1 cellular context compared by ENCODE assay signal in genomic region chr6:32190946-32191677, GRCh38.
TF ChIP-seq lines count a peak whose summit lies in the region.

No MANE protein-coding gene starts in this region.

TF ChIP-seq in K562, 482 proteins besides CTCF, POLR2A, EP300 and RAD21:
- TF ChIP-seq GATAD2A (IDR thresholded peaks at IDR 0.05) (peak; percentile 65; the same call in 1 of the 2 replicates), OTX1 (CRISPR knock-in tag; IDR thresholded peaks at IDR 0.05) (no peak), ELF1 (tag; IDR thresholded peaks at IDR 0.05) (no peak), RERE (CRISPR knock-in tag; IDR thresholded peaks at IDR 0.05; ENCODE audit: borderline replicate concordance) (0 out of 2 replicates have a peak, but pooled peaks have one; percentile 86), KAT7 (CRISPR knock-in tag; IDR thresholded peaks at IDR 0.05; ENCODE audit: borderline replicate concordance) (peak; percentile 89), ZBTB1 (CRISPR knock-in tag; IDR thresholded peaks at IDR 0.05; ENCODE audit: borderline replicate concordance, low read depth) (0 out of 2 replicates have a peak, but pooled peaks have one; percentile 25), ZNF23 (CRISPR knock-in tag; IDR thresholded peaks at IDR 0.05) (no peak), ZNF143 (CRISPR knock-in tag; IDR thresholded peaks at IDR 0.05) (0 out of 2 replicates have a peak, but pooled peaks have one; percentile 30), SAP30 (IDR thresholded peaks at IDR 0.05; ENCODE audit: borderline replicate concordance, insufficient read depth, low read depth, low read length, poor library complexity, severe bottlenecking) (peak; percentile 9), CEBPG (CRISPR knock-in tag; IDR thresholded peaks at IDR 0.05) (0 out of 2 replicates have a peak, but pooled peaks have one; percentile 25), CEBPG (tag; conservative IDR thresholded peaks at IDR 0.05 in 1 of 2, IDR thresholded peaks at IDR 0.05 in 1 of 2) (no peak), ZNF740 (CRISPR knock-in tag; IDR thresholded peaks at IDR 0.05) (peak; percentile 49; the same call in 1 of the 2 replicates), ZNF740 (tag; IDR thresholded peaks at IDR 0.05) (no peak), GABPB1 (CRISPR knock-in tag; IDR thresholded peaks at IDR 0.05) (peak; percentile 24; the same call in 1 of the 2 replicates)
